ENCODE assay signal across 8 cellular contexts in the genomic region with DNA sequence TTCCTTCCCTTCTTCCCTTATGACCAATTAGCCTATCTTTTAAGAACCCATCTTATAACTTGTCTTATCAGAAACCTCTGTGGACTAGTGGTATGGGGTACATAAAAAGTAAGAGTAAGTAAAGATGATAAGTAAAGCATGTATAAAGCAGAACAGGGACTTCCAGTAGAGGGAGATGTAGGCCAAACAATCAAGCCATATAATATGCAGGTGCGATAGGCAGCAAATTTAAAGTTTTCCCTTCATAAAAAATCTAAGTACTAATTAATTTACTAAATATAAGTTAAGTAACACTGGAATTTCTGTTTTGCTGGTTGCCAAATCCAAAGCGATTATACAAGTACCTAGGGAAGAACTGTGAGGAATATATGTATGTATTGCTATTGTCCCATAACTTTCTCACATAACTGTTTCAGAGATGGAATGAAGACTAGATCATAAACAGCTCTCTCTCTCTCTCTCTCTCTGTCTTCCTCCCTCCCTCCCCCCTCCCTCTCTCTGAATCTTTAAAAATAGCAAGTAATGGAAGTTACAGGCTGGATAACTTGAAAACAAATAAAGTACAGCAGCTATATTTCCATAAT. TPM values are rescaled to one million over a fixed set of nuclear protein-coding genes. Genes with fewer than 3 reads are reported as not detected.
DNase-seq lines count a peak whose midpoint lies in the region; ATAC-seq and TF ChIP-seq lines count a peak whose summit lies in the region.

No MANE protein-coding gene starts in this region.

- H3K27ac Mint-ChIP-seq in endothelial cell (ENCODE audit: unreplicated experiment), result no peak overlapping the region
- H3K27ac Mint-ChIP-seq in activated T-cell treated with anti-CD3 and anti-CD28 coated beads, Interleukin-2, amount 50 U/mL, for 72 hours, result no peak overlapping the region

- H3K27me3 Mint-ChIP-seq in endothelial cell (ENCODE audit: unreplicated experiment), result no peaks in the 10 kb centered on the region
- no peaks in the 10 kb centered on the region for H3K27me3 Mint-ChIP-seq in activated T-cell treated with anti-CD3 and anti-CD28 coated beads, Interleukin-2, amount 50 U/mL, for 72 hours (ENCODE audit: low read depth)

- DNase-seq in COR-L47 (lab: John Stamatoyannopoulos, UW) (peak; percentile 6), NCI-H446 treated with DMSO at 0.1 percent for 48 hours (lab: John Stamatoyannopoulos, UW) (peak; percentile 9), endothelial cell (ENCODE audit: low spot score) (no peak)
- DNase-seq in activated naive CD4-positive, alpha-beta T cell treated with anti-CD3 and anti-CD28 coated beads, Interleukin-2, amount 50 U/mL, for 16 hours, result no peak
- no peak for DNase-seq in activated CD8-positive, alpha-beta memory T cell treated with anti-CD3 and anti-CD28 coated beads for 24 hours
- no peak for DNase-seq in activated T-cell treated with anti-CD3 and anti-CD28 coated beads, Interleukin-2, amount 50 U/mL, for 72 hours

- peak; percentile 68 for ATAC-seq in GM21529 (IDR thresholded peaks at IDR 0.05; ENCODE audit: unreplicated experiment)
- no peak for ATAC-seq in activated T-cell treated with anti-CD3 and anti-CD28 coated beads, Interleukin-2, amount 50 U/mL, for 72 hours (replicated peaks in 1 of 2)
- no peak for ATAC-seq in HG03095 (IDR thresholded peaks at IDR 0.05; ENCODE audit: unreplicated experiment)

- H3K4me3 Mint-ChIP-seq in endothelial cell (ENCODE audit: unreplicated experiment), result no peak overlapping the region
- no peak overlapping the region for H3K4me3 Mint-ChIP-seq in activated T-cell treated with anti-CD3 and anti-CD28 coated beads, Interleukin-2, amount 50 U/mL, for 72 hours

- no peaks in the 10 kb centered on the region for H3K36me3 Mint-ChIP-seq in endothelial cell (ENCODE audit: low read depth, unreplicated experiment)
- peaks cover 0 to 1% of the 10 kb centered on the region in 2 donors for H3K36me3 Mint-ChIP-seq in activated T-cell treated with anti-CD3 and anti-CD28 coated beads, Interleukin-2, amount 50 U/mL, for 72 hours (ENCODE audit: insufficient read depth in 2 of 2)

- no peaks in the 10 kb centered on the region for H3K9me3 Mint-ChIP-seq in endothelial cell (ENCODE audit: unreplicated experiment)
- no peaks in the 10 kb centered on the region for H3K9me3 Mint-ChIP-seq in activated T-cell treated with anti-CD3 and anti-CD28 coated beads, Interleukin-2, amount 50 U/mL, for 72 hours

- peak; percentile 20 for TF ChIP-seq CTCF in endothelial cell (IDR thresholded peaks at IDR 0.05; ENCODE audit: unreplicated experiment)

- H3K4me1 Mint-ChIP-seq in endothelial cell (ENCODE audit: unreplicated experiment), result no peaks in the 10 kb centered on the region
- H3K4me1 Mint-ChIP-seq in activated T-cell treated with anti-CD3 and anti-CD28 coated beads, Interleukin-2, amount 50 U/mL, for 72 hours (ENCODE audit: low read depth), result no peaks in the 10 kb centered on the region

RNA-seq across cellular contexts. Expression of a gene that starts 25.7 kb away (rescaled TPM):
- total RNA-seq in endothelial cell (ENCODE audit: unreplicated experiment), result 7.8 TPM
- 1 to 10 TPM; 5.1 to 5.4 TPM for total RNA-seq in activated T-cell treated with anti-CD3 and anti-CD28 coated beads, Interleukin-2, amount 50 U/mL, for 72 hours

RNA-seq across cellular contexts. Expression of a gene that starts 25.8 kb away (rescaled TPM):
- total RNA-seq in endothelial cell (ENCODE audit: unreplicated experiment), result 27.7 TPM
- 10 to 100 TPM; 76.8 to 85.5 TPM for total RNA-seq in activated T-cell treated with anti-CD3 and anti-CD28 coated beads, Interleukin-2, amount 50 U/mL, for 72 hours

Comparison
In these comparisons a context has a peak if more than half of its experiments do, and no peak if none do; other contexts are left out.
1. DNase-seq: peak in COR-L47 (single experiment) and NCI-H446 treated with DMSO at 0.1 percent for 48 hours (single experiment); none in endothelial cell (single experiment), activated naive CD4-positive, alpha-beta T cell treated with anti-CD3 and anti-CD28 coated beads, Interleukin-2, amount 50 U/mL, for 16 hours (single experiment), activated CD8-positive, alpha-beta memory T cell treated with anti-CD3 and anti-CD28 coated beads for 24 hours (single experiment) and activated T-cell treated with anti-CD3 and anti-CD28 coated beads, Interleukin-2, amount 50 U/mL, for 72 hours (0 of 2).